ENCODE assay signal across 1 cellular context in the genomic region with DNA sequence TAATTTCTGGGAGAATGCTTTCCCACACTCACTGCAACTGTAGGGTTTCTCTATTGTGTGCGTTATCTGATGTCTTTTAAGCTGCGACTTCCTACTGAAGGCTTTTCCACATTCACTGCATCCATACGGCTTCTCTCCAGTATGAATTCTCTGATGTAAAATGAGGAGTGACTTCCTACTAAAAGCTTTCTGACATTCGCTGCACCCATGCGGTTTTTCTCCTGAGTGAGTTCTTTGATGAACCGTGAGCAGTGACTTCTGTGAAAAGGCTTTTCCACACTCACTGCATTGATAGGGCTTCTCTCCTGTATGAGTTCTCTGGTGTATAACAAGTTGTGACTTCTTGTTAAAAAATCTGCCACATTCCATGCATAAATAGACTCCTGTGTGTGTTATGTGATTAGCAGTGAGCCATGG.
TF ChIP-seq lines count a peak whose summit lies in the region.

No MANE protein-coding gene starts in this region.

TF ChIP-seq in K562, 482 proteins besides CTCF, POLR2A, EP300 and RAD21:
- TF ChIP-seq KDM1A (IDR thresholded peaks at IDR 0.05) (no peak), ZNF274 (IDR thresholded peaks at IDR 0.05; ENCODE audit: borderline replicate concordance, low read depth, low read length) (peak; percentile 96), BDP1 (IDR thresholded peaks at IDR 0.05; ENCODE audit: insufficient read depth, insufficient read length) (no peak), IFI16 (CRISPR knock-in tag; IDR thresholded peaks at IDR 0.05) (no peak), TRIM28 (IDR thresholded peaks at IDR 0.05) (0 out of 2 replicates have a peak, but pooled peaks have one; percentile 36)
